In genomic region chr12:47277972-47278448, GRCh38 we compare ENCODE assay signal across 9 cellular contexts.
DNase-seq lines count a peak whose midpoint lies in the region; ATAC-seq and TF ChIP-seq lines count a peak whose summit lies in the region.
"Had no signal": no experiment of that assay in that cellular context is flagged by ENCODE, and none has a peak within 500 bp of the region (broad histone marks: within the 10 kb centered on the region; RNA-seq: fewer than 3 reads in every experiment).

No MANE protein-coding gene starts in this region.

- peak; percentile 98 for DNase-seq in A172 (ENCODE audit: low spot score)
- peak; percentile 81 for DNase-seq in HFFc6
- no peak for DNase-seq in activated CD4-positive, alpha-beta memory T cell treated with anti-CD3 and anti-CD28 coated beads, Interleukin-2, amount 10 ng/mL, durations not matched to agents 7 days and 5 days
- DNase-seq in glomerular endothelial cell (ENCODE audit: extremely low read depth, low read depth, low spot score) = peak; percentile 70
- DNase-seq in medulla oblongata (ENCODE audit: extremely low spot score) = no peak
- no peak for DNase-seq in stimulated activated naive CD4-positive, alpha-beta T cell (lab: John Stamatoyannopoulos, UW)
- DNase-seq: NCI-H1105 had no signal

- no peak overlapping the region for H3K4me3 Mint-ChIP-seq in HFFc6
- H3K4me3 Mint-ChIP-seq in activated CD4-positive, alpha-beta memory T cell treated with anti-CD3 and anti-CD28 coated beads, Interleukin-2, amount 10 ng/mL, durations not matched to agents 7 days and 5 days = no peak overlapping the region

- peaks cover 78% of the 10 kb centered on the region for H3K4me1 Mint-ChIP-seq in HFFc6 (ENCODE audit: low read depth)
- peaks cover 53% of the 10 kb centered on the region for H3K4me1 Mint-ChIP-seq in activated CD4-positive, alpha-beta memory T cell treated with anti-CD3 and anti-CD28 coated beads, Interleukin-2, amount 10 ng/mL, durations not matched to agents 7 days and 5 days

- H3K27me3 Mint-ChIP-seq in HFFc6 (ENCODE audit: insufficient read depth) = no peaks in the 10 kb centered on the region
- H3K27me3 Mint-ChIP-seq in activated CD4-positive, alpha-beta memory T cell treated with anti-CD3 and anti-CD28 coated beads, Interleukin-2, amount 10 ng/mL, durations not matched to agents 7 days and 5 days = no peaks in the 10 kb centered on the region

- H3K36me3 Mint-ChIP-seq in HFFc6 (ENCODE audit: low read depth) = no peaks in the 10 kb centered on the region
- H3K36me3 Mint-ChIP-seq in activated CD4-positive, alpha-beta memory T cell treated with anti-CD3 and anti-CD28 coated beads, Interleukin-2, amount 10 ng/mL, durations not matched to agents 7 days and 5 days (ENCODE audit: low read depth) = peaks cover 2% of the 10 kb centered on the region

- ATAC-seq in HG03095 (IDR thresholded peaks at IDR 0.05; ENCODE audit: unreplicated experiment) (no peak), GM18502 (IDR thresholded peaks at IDR 0.05; ENCODE audit: poor library complexity, unreplicated experiment) (no peak)

- TF ChIP-seq CTCF in HFFc6 (IDR thresholded peaks at IDR 0.05) = no peak

- H3K27ac Mint-ChIP-seq in HFFc6 = peak overlapping the region; percentile 73
- peak overlapping the region; percentile 87 for H3K27ac Mint-ChIP-seq in activated CD4-positive, alpha-beta memory T cell treated with anti-CD3 and anti-CD28 coated beads, Interleukin-2, amount 10 ng/mL, durations not matched to agents 7 days and 5 days

- CTCF ChIA-PET in activated CD4-positive, alpha-beta memory T cell treated with anti-CD3 and anti-CD28 coated beads, Interleukin-2, amount 10 ng/mL, durations not matched to agents 7 days and 5 days (lab: Charles Lee) = interaction anchor here (0.6 to 1.6 kb wide), 3 partner anchors 24 to 199 kb away, joined by 3 to 4 read pairs (median 3); partner anchors contain the start of genes AMIGO2 and PCED1B

- no peaks in the 10 kb centered on the region for H3K9me3 Mint-ChIP-seq in HFFc6
- peaks cover 4% of the 10 kb centered on the region for H3K9me3 Mint-ChIP-seq in activated CD4-positive, alpha-beta memory T cell treated with anti-CD3 and anti-CD28 coated beads, Interleukin-2, amount 10 ng/mL, durations not matched to agents 7 days and 5 days

- POLR2A ChIA-PET in activated CD4-positive, alpha-beta memory T cell treated with anti-CD3 and anti-CD28 coated beads, Interleukin-2, amount 10 ng/mL, durations not matched to agents 7 days and 5 days (lab: Charles Lee) = interaction anchor here (0.9 to 3.7 kb wide), 4 partner anchors 29 to 198 kb away, joined by 3 to 35 read pairs (median 15); partner anchors contain the start of genes AMIGO2 and PCED1B

Comparison
In these comparisons a context has a peak if more than half of its experiments do, and no peak if none do; other contexts are left out.
1. DNase-seq: peak in A172 (single experiment), HFFc6 (single experiment) and glomerular endothelial cell (single experiment); none in activated CD4-positive, alpha-beta memory T cell treated with anti-CD3 and anti-CD28 coated beads, Interleukin-2, amount 10 ng/mL, durations not matched to agents 7 days and 5 days (single experiment), medulla oblongata (single experiment) and stimulated activated naive CD4-positive, alpha-beta T cell (0 of 6).